Comparison of ENCODE assay signal across 3 cellular contexts in the genomic region with DNA sequence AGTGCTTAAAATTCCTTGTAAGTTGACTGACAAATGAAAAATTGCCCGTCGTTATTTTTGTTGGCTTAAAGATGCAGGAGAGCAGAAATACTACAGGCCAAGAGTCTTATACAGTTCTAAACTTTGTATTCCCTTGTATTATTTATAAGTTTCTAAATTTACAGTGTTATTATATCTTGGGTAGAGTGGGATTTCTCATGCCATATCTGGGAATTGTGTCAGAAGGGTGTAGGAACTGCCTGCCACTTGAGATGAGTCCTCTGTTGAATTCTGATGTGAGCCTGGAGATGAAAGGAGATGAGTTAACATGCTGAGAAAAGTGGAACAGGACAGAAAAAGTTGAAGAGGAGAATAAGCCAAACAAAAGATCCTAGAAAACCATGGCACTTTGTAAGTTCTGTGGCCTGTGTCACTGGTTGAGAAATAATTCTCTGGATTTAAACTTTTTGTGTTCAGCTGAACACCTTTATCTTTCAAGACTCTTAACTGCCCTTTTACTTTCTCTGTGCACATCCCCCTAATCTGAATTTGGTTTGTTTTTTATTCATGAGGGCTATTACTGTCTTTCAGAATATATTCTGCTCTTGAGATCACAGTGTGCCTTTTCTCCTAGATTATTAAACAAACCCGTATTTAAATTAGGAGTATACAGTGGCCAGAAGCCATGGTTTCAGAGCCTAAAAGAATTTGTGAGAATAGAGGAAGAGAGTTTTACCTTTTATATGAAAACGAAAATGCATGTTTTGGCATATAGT.
TF ChIP-seq lines count a peak whose summit lies in the region.

No MANE protein-coding gene starts in this region.

TF ChIP-seq in SK-N-SH, 30 proteins besides CTCF, POLR2A, EP300 and RAD21 (continued from another document):
- TF ChIP-seq, protein P1, sequence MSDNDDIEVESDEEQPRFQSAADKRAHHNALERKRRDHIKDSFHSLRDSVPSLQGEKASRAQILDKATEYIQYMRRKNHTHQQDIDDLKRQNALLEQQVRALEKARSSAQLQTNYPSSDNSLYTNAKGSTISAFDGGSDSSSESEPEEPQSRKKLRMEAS (IDR thresholded peaks at IDR 0.05; ENCODE audit: low read depth), result no peak
- TF ChIP-seq JUND (IDR thresholded peaks at IDR 0.05) (no peak), MXI1 (IDR thresholded peaks at IDR 0.05; ENCODE audit: low read depth, low read length) (no peak), GATA2 (CRISPR knock-in tag; IDR thresholded peaks at IDR 0.05) (no peak), FOXM1 (IDR thresholded peaks at IDR 0.05; ENCODE audit: low read depth) (no peak)

TF ChIP-seq in SK-N-SH treated with all-trans-retinoic acid at 6 μM for 48 hours, 23 proteins besides CTCF, POLR2A, EP300 and RAD21 (continued from another document):
- TF ChIP-seq, protein P2, sequence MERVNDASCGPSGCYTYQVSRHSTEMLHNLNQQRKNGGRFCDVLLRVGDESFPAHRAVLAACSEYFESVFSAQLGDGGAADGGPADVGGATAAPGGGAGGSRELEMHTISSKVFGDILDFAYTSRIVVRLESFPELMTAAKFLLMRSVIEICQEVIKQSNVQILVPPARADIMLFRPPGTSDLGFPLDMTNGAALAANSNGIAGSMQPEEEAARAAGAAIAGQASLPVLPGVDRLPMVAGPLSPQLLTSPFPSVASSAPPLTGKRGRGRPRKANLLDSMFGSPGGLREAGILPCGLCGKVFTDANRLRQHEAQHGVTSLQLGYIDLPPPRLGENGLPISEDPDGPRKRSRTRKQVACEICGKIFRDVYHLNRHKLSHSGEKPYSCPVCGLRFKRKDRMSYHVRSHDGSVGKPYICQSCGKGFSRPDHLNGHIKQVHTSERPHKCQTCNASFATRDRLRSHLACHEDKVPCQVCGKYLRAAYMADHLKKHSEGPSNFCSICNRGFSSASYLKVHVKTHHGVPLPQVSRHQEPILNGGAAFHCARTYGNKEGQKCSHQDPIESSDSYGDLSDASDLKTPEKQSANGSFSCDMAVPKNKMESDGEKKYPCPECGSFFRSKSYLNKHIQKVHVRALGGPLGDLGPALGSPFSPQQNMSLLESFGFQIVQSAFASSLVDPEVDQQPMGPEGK (CRISPR knock-in tag; IDR thresholded peaks at IDR 0.05; ENCODE audit: borderline replicate concordance), result no peak
- TF ChIP-seq ZFP3 (CRISPR knock-in tag; IDR thresholded peaks at IDR 0.05) (no peak), ZNF8 (CRISPR knock-in tag; IDR thresholded peaks at IDR 0.05) (no peak), ZNF70 (CRISPR knock-in tag; IDR thresholded peaks at IDR 0.05) (no peak), ESRRG (CRISPR knock-in tag; IDR thresholded peaks at IDR 0.05) (no peak), ZNF565 (CRISPR knock-in tag; conservative IDR thresholded peaks at IDR 0.05; ENCODE audit: low read depth) (no peak), ISL1 (CRISPR knock-in tag; IDR thresholded peaks at IDR 0.05) (no peak), OSR1 (CRISPR knock-in tag; IDR thresholded peaks at IDR 0.05) (no peak), PPARA (CRISPR knock-in tag; IDR thresholded peaks at IDR 0.05; ENCODE audit: borderline replicate concordance) (no peak), BACH2 (CRISPR knock-in tag; IDR thresholded peaks at IDR 0.05; ENCODE audit: borderline replicate concordance) (no peak), TCF4 (CRISPR knock-in tag; IDR thresholded peaks at IDR 0.05; ENCODE audit: borderline replicate concordance) (no peak), GLIS3 (CRISPR knock-in tag; IDR thresholded peaks at IDR 0.05) (no peak), RARB (CRISPR knock-in tag; IDR thresholded peaks at IDR 0.05) (no peak)
- TF ChIP-seq, protein P3, sequence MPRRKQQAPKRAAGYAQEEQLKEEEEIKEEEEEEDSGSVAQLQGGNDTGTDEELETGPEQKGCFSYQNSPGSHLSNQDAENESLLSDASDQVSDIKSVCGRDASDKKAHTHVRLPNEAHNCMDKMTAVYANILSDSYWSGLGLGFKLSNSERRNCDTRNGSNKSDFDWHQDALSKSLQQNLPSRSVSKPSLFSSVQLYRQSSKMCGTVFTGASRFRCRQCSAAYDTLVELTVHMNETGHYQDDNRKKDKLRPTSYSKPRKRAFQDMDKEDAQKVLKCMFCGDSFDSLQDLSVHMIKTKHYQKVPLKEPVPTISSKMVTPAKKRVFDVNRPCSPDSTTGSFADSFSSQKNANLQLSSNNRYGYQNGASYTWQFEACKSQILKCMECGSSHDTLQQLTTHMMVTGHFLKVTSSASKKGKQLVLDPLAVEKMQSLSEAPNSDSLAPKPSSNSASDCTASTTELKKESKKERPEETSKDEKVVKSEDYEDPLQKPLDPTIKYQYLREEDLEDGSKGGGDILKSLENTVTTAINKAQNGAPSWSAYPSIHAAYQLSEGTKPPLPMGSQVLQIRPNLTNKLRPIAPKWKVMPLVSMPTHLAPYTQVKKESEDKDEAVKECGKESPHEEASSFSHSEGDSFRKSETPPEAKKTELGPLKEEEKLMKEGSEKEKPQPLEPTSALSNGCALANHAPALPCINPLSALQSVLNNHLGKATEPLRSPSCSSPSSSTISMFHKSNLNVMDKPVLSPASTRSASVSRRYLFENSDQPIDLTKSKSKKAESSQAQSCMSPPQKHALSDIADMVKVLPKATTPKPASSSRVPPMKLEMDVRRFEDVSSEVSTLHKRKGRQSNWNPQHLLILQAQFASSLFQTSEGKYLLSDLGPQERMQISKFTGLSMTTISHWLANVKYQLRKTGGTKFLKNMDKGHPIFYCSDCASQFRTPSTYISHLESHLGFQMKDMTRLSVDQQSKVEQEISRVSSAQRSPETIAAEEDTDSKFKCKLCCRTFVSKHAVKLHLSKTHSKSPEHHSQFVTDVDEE (CRISPR knock-in tag; IDR thresholded peaks at IDR 0.05), result no peak
- TF ChIP-seq, protein P4, sequence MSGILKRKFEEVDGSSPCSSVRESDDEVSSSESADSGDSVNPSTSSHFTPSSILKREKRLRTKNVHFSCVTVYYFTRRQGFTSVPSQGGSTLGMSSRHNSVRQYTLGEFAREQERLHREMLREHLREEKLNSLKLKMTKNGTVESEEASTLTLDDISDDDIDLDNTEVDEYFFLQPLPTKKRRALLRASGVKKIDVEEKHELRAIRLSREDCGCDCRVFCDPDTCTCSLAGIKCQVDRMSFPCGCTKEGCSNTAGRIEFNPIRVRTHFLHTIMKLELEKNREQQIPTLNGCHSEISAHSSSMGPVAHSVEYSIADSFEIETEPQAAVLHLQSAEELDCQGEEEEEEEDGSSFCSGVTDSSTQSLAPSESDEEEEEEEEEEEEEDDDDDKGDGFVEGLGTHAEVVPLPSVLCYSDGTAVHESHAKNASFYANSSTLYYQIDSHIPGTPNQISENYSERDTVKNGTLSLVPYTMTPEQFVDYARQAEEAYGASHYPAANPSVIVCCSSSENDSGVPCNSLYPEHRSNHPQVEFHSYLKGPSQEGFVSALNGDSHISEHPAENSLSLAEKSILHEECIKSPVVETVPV (CRISPR knock-in tag; IDR thresholded peaks at IDR 0.05), result no peak

TF ChIP-seq in liver, 16 proteins besides CTCF, POLR2A, EP300 and RAD21 (continued from another document):
- TF ChIP-seq, protein P5, sequence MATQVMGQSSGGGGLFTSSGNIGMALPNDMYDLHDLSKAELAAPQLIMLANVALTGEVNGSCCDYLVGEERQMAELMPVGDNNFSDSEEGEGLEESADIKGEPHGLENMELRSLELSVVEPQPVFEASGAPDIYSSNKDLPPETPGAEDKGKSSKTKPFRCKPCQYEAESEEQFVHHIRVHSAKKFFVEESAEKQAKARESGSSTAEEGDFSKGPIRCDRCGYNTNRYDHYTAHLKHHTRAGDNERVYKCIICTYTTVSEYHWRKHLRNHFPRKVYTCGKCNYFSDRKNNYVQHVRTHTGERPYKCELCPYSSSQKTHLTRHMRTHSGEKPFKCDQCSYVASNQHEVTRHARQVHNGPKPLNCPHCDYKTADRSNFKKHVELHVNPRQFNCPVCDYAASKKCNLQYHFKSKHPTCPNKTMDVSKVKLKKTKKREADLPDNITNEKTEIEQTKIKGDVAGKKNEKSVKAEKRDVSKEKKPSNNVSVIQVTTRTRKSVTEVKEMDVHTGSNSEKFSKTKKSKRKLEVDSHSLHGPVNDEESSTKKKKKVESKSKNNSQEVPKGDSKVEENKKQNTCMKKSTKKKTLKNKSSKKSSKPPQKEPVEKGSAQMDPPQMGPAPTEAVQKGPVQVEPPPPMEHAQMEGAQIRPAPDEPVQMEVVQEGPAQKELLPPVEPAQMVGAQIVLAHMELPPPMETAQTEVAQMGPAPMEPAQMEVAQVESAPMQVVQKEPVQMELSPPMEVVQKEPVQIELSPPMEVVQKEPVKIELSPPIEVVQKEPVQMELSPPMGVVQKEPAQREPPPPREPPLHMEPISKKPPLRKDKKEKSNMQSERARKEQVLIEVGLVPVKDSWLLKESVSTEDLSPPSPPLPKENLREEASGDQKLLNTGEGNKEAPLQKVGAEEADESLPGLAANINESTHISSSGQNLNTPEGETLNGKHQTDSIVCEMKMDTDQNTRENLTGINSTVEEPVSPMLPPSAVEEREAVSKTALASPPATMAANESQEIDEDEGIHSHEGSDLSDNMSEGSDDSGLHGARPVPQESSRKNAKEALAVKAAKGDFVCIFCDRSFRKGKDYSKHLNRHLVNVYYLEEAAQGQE (IDR thresholded peaks at IDR 0.05), result no peak
- TF ChIP-seq HNF4G (IDR thresholded peaks at IDR 0.05) (no peak), HNF4A (conservative IDR thresholded peaks at IDR 0.05) (no peak), SP1 (IDR thresholded peaks at IDR 0.05) (no peak), RXRA (IDR thresholded peaks at IDR 0.05) (no peak), YY1 (IDR thresholded peaks at IDR 0.05) (no peak)
- TF ChIP-seq, protein P6, sequence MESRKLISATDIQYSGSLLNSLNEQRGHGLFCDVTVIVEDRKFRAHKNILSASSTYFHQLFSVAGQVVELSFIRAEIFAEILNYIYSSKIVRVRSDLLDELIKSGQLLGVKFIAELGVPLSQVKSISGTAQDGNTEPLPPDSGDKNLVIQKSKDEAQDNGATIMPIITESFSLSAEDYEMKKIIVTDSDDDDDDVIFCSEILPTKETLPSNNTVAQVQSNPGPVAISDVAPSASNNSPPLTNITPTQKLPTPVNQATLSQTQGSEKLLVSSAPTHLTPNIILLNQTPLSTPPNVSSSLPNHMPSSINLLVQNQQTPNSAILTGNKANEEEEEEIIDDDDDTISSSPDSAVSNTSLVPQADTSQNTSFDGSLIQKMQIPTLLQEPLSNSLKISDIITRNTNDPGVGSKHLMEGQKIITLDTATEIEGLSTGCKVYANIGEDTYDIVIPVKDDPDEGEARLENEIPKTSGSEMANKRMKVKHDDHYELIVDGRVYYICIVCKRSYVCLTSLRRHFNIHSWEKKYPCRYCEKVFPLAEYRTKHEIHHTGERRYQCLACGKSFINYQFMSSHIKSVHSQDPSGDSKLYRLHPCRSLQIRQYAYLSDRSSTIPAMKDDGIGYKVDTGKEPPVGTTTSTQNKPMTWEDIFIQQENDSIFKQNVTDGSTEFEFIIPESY (IDR thresholded peaks at IDR 0.05), result no peak
- TF ChIP-seq, protein P7, sequence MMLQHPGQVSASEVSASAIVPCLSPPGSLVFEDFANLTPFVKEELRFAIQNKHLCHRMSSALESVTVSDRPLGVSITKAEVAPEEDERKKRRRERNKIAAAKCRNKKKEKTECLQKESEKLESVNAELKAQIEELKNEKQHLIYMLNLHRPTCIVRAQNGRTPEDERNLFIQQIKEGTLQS (IDR thresholded peaks at IDR 0.05), result no peak
TF ChIP-seq in liver: peak in this region for 0.
